10 cellular contexts compared by ENCODE assay signal in the genomic region with DNA sequence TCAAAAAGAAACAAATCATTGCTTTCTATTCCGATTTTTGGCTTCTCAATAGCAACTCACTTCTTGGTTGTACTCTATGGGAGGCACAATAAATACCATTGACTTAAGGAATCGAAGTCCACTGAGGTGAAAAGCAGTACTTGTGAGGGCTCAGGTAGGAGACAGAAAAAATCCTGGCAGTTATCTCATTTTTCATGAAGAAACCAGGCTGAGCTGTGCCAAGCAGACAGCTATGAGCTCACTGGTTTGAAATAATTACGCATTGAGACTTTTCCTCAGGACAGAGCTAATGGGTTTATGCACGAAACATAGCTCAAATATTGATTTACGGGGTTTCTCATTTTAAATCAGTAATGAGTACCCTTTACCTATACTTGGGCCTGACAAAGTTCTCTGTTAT.
"Had no signal": no experiment of that assay in that cellular context is flagged by ENCODE, and none has a peak within 500 bp of the region (broad histone marks: within the 10 kb centered on the region; RNA-seq: fewer than 3 reads in every experiment).

No MANE protein-coding gene starts in this region.

- H3K27me3 ChIP-seq: brain microvascular endothelial cell, gastrocnemius medialis had no signal

- DNase-seq: activated CD4-positive, alpha-beta T cell treated with anti-CD3 and anti-CD28 coated beads, Interleukin-2, amount 10 ng/mL, durations not matched to agents 7 days and 5 days; activated CD4-positive, CD25-positive, alpha-beta regulatory T cell; activated CD8-positive, alpha-beta memory T cell treated with anti-CD3 and anti-CD28 coated beads, Interleukin-2, amount 50 U/mL, for 48 hours; activated naive CD8-positive, alpha-beta T cell treated with anti-CD3 and anti-CD28 coated beads for 36 hours; brain microvascular endothelial cell; endodermal cell; gastrocnemius medialis; kidney; stimulated activated CD4-positive, alpha-beta T cell treated with anti-CD3 and anti-CD28 coated beads, Interleukin-2, amount 100 ng/mL, for 48 hours; stimulated activated naive B cell treated with anti-CD40 and anti-IgM and Interleukin-4, amounts not matched to agents 10 μg/mL and 1 μg/mL and 100 μg/mL, for 72 hours had no signal

- H3K9me3 ChIP-seq: gastrocnemius medialis had no signal

- H3K27ac ChIP-seq: brain microvascular endothelial cell had no signal

- ATAC-seq: gastrocnemius medialis; stimulated activated naive B cell treated with anti-CD40 and anti-IgM and Interleukin-4, amounts not matched to agents 10 μg/mL and 1 μg/mL and 100 μg/mL, for 72 hours had no signal

- H3K4me3 ChIP-seq: gastrocnemius medialis had no signal
